Comparison of ENCODE assay signal across 9 cellular contexts in the genomic region with DNA sequence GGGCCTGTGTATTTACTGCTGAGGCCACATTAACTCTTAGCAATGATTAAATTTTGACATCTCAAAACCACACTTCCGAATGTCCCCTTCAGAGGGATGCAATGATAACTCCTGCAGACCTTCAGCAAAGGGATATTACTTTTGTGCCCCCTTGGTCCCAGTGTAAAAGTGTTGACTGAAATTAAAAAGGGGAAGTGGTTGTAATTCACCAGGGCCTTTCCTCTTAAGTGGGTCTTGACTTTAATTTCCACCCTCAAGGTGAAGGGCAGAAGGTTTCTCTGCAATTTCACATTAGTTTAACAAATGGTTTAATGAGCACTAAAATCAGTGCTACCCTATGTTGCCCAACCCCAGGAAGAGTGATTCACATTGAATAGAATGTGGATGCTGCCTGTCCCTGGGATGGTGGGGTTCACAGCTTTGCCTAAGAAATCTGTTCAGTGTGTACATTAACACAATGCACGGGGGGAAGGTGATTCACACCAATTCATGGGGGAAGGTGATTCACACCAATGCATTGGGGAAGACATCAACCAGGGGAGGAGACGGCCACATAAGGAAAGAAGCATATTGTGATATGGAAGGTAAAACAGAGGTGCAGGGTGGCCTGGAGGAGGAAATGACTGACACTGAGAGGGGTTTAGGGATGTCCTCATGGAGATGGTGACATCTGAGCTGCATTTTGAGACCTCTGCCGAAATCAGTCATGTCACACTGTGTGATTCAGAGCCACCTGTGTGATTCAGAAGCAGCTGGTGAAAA. TPM values are rescaled to one million over a fixed set of nuclear protein-coding genes. Genes with fewer than 3 reads are reported as not detected.
A peak's percentile ranks its signal among the peaks of the same experiment; 100 is the strongest.
DNase-seq lines count a peak whose midpoint lies in the region; ATAC-seq lines count a peak whose summit lies in the region.
"Had no signal": no experiment of that assay in that cellular context is flagged by ENCODE, and none has a peak within 500 bp of the region (broad histone marks: within the 10 kb centered on the region; RNA-seq: fewer than 3 reads in every experiment).

No MANE protein-coding gene starts in this region.

- intact Hi-C loops in head of caudate nucleus (cut with DNase I): no loop called here

- DNase-seq in HS-27A (ENCODE audit: low read depth) (peak; percentile 69), astrocyte of the hippocampus (ENCODE audit: low read depth, low spot score) (peak; percentile 60), renal cortical epithelial cell (ENCODE audit: low read depth) (peak; percentile 93), NCI-H2227 (lab: John Stamatoyannopoulos, UW; ENCODE audit: unreplicated experiment) (no peak), NCI-H1048 (lab: John Stamatoyannopoulos, UW) (no peak), head of caudate nucleus (no peak)
- no peak for DNase-seq in effector CD8-positive, alpha-beta T cell (lab: John Stamatoyannopoulos, UW)
- DNase-seq: central memory CD4-positive, alpha-beta T cell had no signal

- ATAC-seq in GM19351 (IDR thresholded peaks at IDR 0.05; ENCODE audit: unreplicated experiment): peak; percentile 63

RNA-seq across cellular contexts. Expression of gene TNS3, which starts 19.4 kb away (rescaled TPM):
- total RNA-seq in renal cortical epithelial cell: 30.4 and 210 TPM in 2 replicates

Comparison
In these comparisons a context has a peak if more than half of its experiments do, and no peak if none do; other contexts are left out.
1. DNase-seq: peak in HS-27A (single experiment), astrocyte of the hippocampus (single experiment) and renal cortical epithelial cell (single experiment); none in NCI-H2227 (single experiment), NCI-H1048 (single experiment), effector CD8-positive, alpha-beta T cell (single experiment) and head of caudate nucleus (0 of 42).